In the genomic region with DNA sequence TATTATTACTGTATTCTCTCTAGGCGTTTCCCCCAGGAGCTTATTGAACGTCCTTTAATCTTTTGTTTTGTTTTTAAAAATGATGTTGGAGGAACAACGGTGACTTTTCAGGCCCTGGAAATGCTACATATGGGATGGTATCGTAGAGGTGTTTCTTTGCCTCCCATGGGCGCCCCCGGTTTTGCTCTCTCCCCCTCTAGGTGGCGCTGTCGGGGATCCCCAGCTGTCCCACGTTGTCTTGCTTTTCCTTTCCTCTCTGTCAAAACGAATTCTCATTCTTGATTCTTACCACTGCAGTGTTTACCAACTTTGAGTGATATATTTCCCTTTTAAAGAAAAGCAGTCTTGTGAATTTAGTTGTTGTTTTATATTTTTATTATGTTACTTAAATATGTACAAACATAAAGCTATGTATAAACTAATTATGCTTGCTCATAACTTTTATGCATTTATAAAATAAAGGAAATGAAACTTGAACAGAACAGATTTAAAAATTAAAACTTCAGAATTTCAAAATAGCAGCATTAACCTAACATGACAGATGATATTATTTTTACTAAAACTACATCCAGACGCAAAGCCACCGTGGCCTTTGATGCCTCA, we compare ENCODE assay signal across 9 cellular contexts.
A peak's percentile ranks its signal among the peaks of the same experiment; 100 is the strongest.
DNase-seq lines count a peak whose midpoint lies in the region; ATAC-seq and TF ChIP-seq lines count a peak whose summit lies in the region.
"Had no signal": no experiment of that assay in that cellular context is flagged by ENCODE, and none has a peak within 500 bp of the region (broad histone marks: within the 10 kb centered on the region; RNA-seq: fewer than 3 reads in every experiment).

No MANE protein-coding gene starts in this region.

- ATAC-seq in GM18858 (IDR thresholded peaks at IDR 0.05; ENCODE audit: unreplicated experiment): no peak

- no peak overlapping the region for H3K27ac ChIP-seq in C4-2B
- H3K27ac ChIP-seq: HL-60 had no signal

- TF ChIP-seq CTCF in C4-2B (conservative IDR thresholded peaks at IDR 0.05): peak; percentile 90
- TF ChIP-seq CTCF in foreskin fibroblast (IDR thresholded peaks at IDR 0.05; ENCODE audit: low read depth, low read length): peak; percentile 41

- DNase-seq in H7 (peak; percentile 74), UCSD-AML1 (lab: John Stamatoyannopoulos, UW; ENCODE audit: unreplicated experiment) (peak; percentile 41), foreskin fibroblast (no peak), foreskin melanocyte (no peak), cerebellar cortex (ENCODE audit: low spot score) (no peak)
- DNase-seq in stimulated activated CD8-positive, alpha-beta memory T cell treated with anti-CD3 and anti-CD28 coated beads, Interleukin-12 subunit alpha, Interleukin-12 subunit beta, amount 100 ng/mL, for 24 hours (ENCODE audit: extremely low read depth): peak; percentile 10

- no peaks in the 10 kb centered on the region for H3K27me3 ChIP-seq in H7 (ENCODE audit: control insufficient read depth, insufficient read depth, low read length)

- no peaks in the 10 kb centered on the region for H3K36me3 ChIP-seq in H7 (replicated peaks; ENCODE audit: control insufficient read depth, insufficient read depth, low read length)

- no peak overlapping the region for H3K4me3 ChIP-seq in H7 (ENCODE audit: insufficient read depth, low read depth, low read length)
- H3K4me3 ChIP-seq in foreskin fibroblast (ENCODE audit: low read depth in 1 of 2, low read length in 2 of 2): no peak overlapping the region

Comparison
In these comparisons a context has a peak if more than half of its experiments do, and no peak if none do; other contexts are left out.
1. DNase-seq: peak in H7 (single experiment), UCSD-AML1 (single experiment) and stimulated activated CD8-positive, alpha-beta memory T cell treated with anti-CD3 and anti-CD28 coated beads, Interleukin-12 subunit alpha, Interleukin-12 subunit beta, amount 100 ng/mL, for 24 hours (single experiment); none in foreskin fibroblast (0 of 2), foreskin melanocyte (single experiment) and cerebellar cortex (single experiment).